In genomic region chr3:126537730-126538281, GRCh38 we compare ENCODE assay signal across 18 cellular contexts. TPM values are rescaled to one million over a fixed set of nuclear protein-coding genes. Genes with fewer than 3 reads are reported as not detected.
DNase-seq lines count a peak whose midpoint lies in the region; ATAC-seq lines count a peak whose summit lies in the region.
"Had no signal": no experiment of that assay in that cellular context is flagged by ENCODE, and none has a peak within 500 bp of the region (broad histone marks: within the 10 kb centered on the region; RNA-seq: fewer than 3 reads in every experiment).

No MANE protein-coding gene starts in this region.

- WGBS in GM23248 (ENCODE audit: low coverage in 1 of 2, low lambda C conversion rate in 2 of 2, missing lambda C conversion rate in 2 of 2), 2 experiments: 61 to 64% methylated on average over 10 of the region's 10 CpGs

- H3K9me3 ChIP-seq in GM23248 (ENCODE audit: low read depth): no peaks in the 10 kb centered on the region
- H3K9me3 ChIP-seq: psoas muscle had no signal

- no peak overlapping the region for H3K9ac ChIP-seq in GM23248

- no peaks in the 10 kb centered on the region for H3K36me3 ChIP-seq in GM23248 (ENCODE audit: low read depth)

- H3K27ac ChIP-seq in GM23248: no peak overlapping the region
- H3K27ac ChIP-seq: psoas muscle had no signal

- H3K9me2 ChIP-seq in GM23248 (ENCODE audit: insufficient read depth): no peaks in the 10 kb centered on the region

- no peaks in the 10 kb centered on the region for H4K20me1 ChIP-seq in GM23248 (ENCODE audit: insufficient read depth)

- H3K27me3 ChIP-seq in GM23248 (replicated peaks; ENCODE audit: insufficient read depth): peaks cover 26% of the 10 kb centered on the region

- H3K4me3 ChIP-seq in GM23248: no peak overlapping the region
- H3K4me3 ChIP-seq: psoas muscle had no signal

- no peak overlapping the region for H3K4me2 ChIP-seq in GM23248 (ENCODE audit: unreplicated experiment)

- H3F3A ChIP-seq in GM23248 (ENCODE audit: insufficient read depth): peaks cover 22% of the 10 kb centered on the region

- no peak overlapping the region for H2AFZ ChIP-seq in GM23248

- ATAC-seq in GM19328 (IDR thresholded peaks at IDR 0.05; ENCODE audit: unreplicated experiment): no peak
- ATAC-seq: esophagus mucosa, PC-3 had no signal

- H3K4me1 ChIP-seq in GM23248 (ENCODE audit: insufficient read depth): peaks cover 12% of the 10 kb centered on the region

- intact Hi-C loops in posterior vena cava (cut with DNase I): no loop called here

- in situ Hi-C loops in GM23248 (cut with MboI): no loop called here

- peak; percentile 31 for DNase-seq in GM23248
- peak; percentile 60 for DNase-seq in NCI-H2171 (lab: John Stamatoyannopoulos, UW)
- DNase-seq in epidermal melanocyte (ENCODE audit: insufficient read length, low spot score): peak; percentile 12
- DNase-seq in posterior vena cava (ENCODE audit: low spot score): peak; percentile 57
- DNase-seq in foreskin melanocyte: no peak
- DNase-seq in OCI-M2 (lab: John Stamatoyannopoulos, UW; ENCODE audit: unreplicated experiment): no peak
- DNase-seq: activated CD4-positive, alpha-beta memory T cell treated with anti-CD3 and anti-CD28 coated beads, Interleukin-2, amount 10 ng/mL, durations not matched to agents 7 days and 5 days; C1 segment of cervical spinal cord; DMS79 treated with DMSO at 0.1 percent for 48 hours; hippocampal formation; naive B cell; NCI-H446; PC-3 had no signal

- H3K79me2 ChIP-seq in GM23248 (ENCODE audit: insufficient read depth): no peaks in the 10 kb centered on the region

RNA-seq across cellular contexts. Expression of gene CHST13, which starts 13.9 kb away (rescaled TPM):
- not detected in 2 replicates for total RNA-seq in GM23248 (2014; rRNA removed; shearing (Covaris generic))
- 0.11 TPM in 1 of 2 replicates, not detected in the other for polyA plus RNA-seq in GM23248 (2016; fragmentation: Nextera tagmentation; extraction: Ambion mirVana)
- under 1 TPM; 0.86 to 0.88 TPM for total RNA-seq in posterior vena cava
- total RNA-seq: activated CD4-positive, alpha-beta memory T cell treated with anti-CD3 and anti-CD28 coated beads, Interleukin-2, amount 10 ng/mL, durations not matched to agents 7 days and 5 days; astrocyte; esophagus mucosa; PC-3 had no signal

RNA-seq across cellular contexts. Expression of gene UROC1, which starts 20.2 kb away (rescaled TPM):
- not detected in 2 replicates for total RNA-seq in GM23248 (2014; rRNA removed; shearing (Covaris generic))
- polyA plus RNA-seq in GM23248 (2016; fragmentation: Nextera tagmentation; extraction: Ambion mirVana): not detected in 2 replicates
- total RNA-seq in posterior vena cava: not detected
- total RNA-seq: activated CD4-positive, alpha-beta memory T cell treated with anti-CD3 and anti-CD28 coated beads, Interleukin-2, amount 10 ng/mL, durations not matched to agents 7 days and 5 days; astrocyte; esophagus mucosa; PC-3; subcutaneous adipose tissue had no signal

RNA-seq across cellular contexts. Expression of gene C3orf22, which starts 20.9 kb away (rescaled TPM):
- total RNA-seq in GM23248 (2014; rRNA removed; shearing (Covaris generic)): not detected in 2 replicates
- polyA plus RNA-seq in GM23248 (2016; fragmentation: Nextera tagmentation; extraction: Ambion mirVana): not detected in 2 replicates
- total RNA-seq in posterior vena cava: not detected
- total RNA-seq: activated CD4-positive, alpha-beta memory T cell treated with anti-CD3 and anti-CD28 coated beads, Interleukin-2, amount 10 ng/mL, durations not matched to agents 7 days and 5 days; astrocyte; esophagus mucosa; PC-3; subcutaneous adipose tissue had no signal
- polyA plus RNA-seq: psoas muscle had no signal

Comparison
In these comparisons a context has a peak if more than half of its experiments do, and no peak if none do; other contexts are left out.
1. DNase-seq: peak in GM23248 (single experiment), NCI-H2171 (single experiment), epidermal melanocyte (single experiment) and posterior vena cava (single experiment); none in foreskin melanocyte (single experiment) and OCI-M2 (single experiment).